Comparison of ENCODE assay signal across 13 cellular contexts in genomic region chr1:164735315-164736052, GRCh38.
DNase-seq lines count a peak whose midpoint lies in the region; ATAC-seq and TF ChIP-seq lines count a peak whose summit lies in the region.
"Had no signal": no experiment of that assay in that cellular context is flagged by ENCODE, and none has a peak within 500 bp of the region (broad histone marks: within the 10 kb centered on the region; RNA-seq: fewer than 3 reads in every experiment).

No MANE protein-coding gene starts in this region.

- peaks cover 12% of the 10 kb centered on the region for H3F3A ChIP-seq in SK-N-SH (replicated peaks; ENCODE audit: insufficient read depth)

- ATAC-seq in Right ventricle myocardium inferior = no peak
- peak; percentile 34 for ATAC-seq in upper lobe of right lung
- no peak for ATAC-seq in HG02678 (IDR thresholded peaks at IDR 0.05; ENCODE audit: unreplicated experiment)

- H3K9me2 ChIP-seq in SK-N-SH = no peaks in the 10 kb centered on the region

- H3K79me2 ChIP-seq in SK-N-SH (ENCODE audit: insufficient read depth) = no peaks in the 10 kb centered on the region

- no peak overlapping the region for H3K4me3 Mint-ChIP-seq in glutamatergic neuron (ENCODE audit: unreplicated experiment)
- H3K4me3 Mint-ChIP-seq in activated T-helper 2 cell treated with anti-CD3 and anti-CD28 coated beads, Interferon-gamma antibody, Interleukin-2, Interleukin-4, amounts not matched to agents 10 μg/mL and 5 μg/mL and 100 μg/mL, durations not matched to agents 14 hours and 24 hours and 36 hours (ENCODE audit: low read depth) = no peak overlapping the region
- H3K4me3 Mint-ChIP-seq: activated B cell treated with CpG ODN at 0.5 μM for 24 hours had no signal

- POLR2A ChIA-PET in SK-N-SH (lab: Yijun Ruan, JAX) = no interaction called here

- H3K27ac Mint-ChIP-seq in glutamatergic neuron (ENCODE audit: unreplicated experiment) = peak overlapping the region; percentile 9
- H3K27ac Mint-ChIP-seq in activated T-helper 2 cell treated with anti-CD3 and anti-CD28 coated beads, Interferon-gamma antibody, Interleukin-2, Interleukin-4, amounts not matched to agents 10 μg/mL and 5 μg/mL and 100 μg/mL, durations not matched to agents 14 hours and 24 hours and 36 hours = no peak overlapping the region
- H3K27ac Mint-ChIP-seq: activated B cell treated with CpG ODN at 0.5 μM for 24 hours had no signal

- WGBS in SK-N-SH (ENCODE audit: low lambda C conversion rate) = 62% methylated on average over 7 of the region's 7 CpGs

- H3K27me3 ChIP-seq in cardiac muscle cell (no peaks in the 10 kb centered on the region), SK-N-SH (ENCODE audit: insufficient read depth) (no peaks in the 10 kb centered on the region), upper lobe of right lung (no peaks in the 10 kb centered on the region)

- no peak for TF ChIP-seq RAD21 in SK-N-SH (IDR thresholded peaks at IDR 0.05; ENCODE audit: low read length)

- no peaks in the 10 kb centered on the region for H3K9me3 ChIP-seq in cardiac muscle cell (ENCODE audit: low read depth)
- H3K9me3 ChIP-seq in SK-N-SH = no peaks in the 10 kb centered on the region
- no peaks in the 10 kb centered on the region for H3K9me3 ChIP-seq in upper lobe of right lung

- H3K9ac ChIP-seq in SK-N-SH = no peak overlapping the region

- peaks cover 9% of the 10 kb centered on the region for H3K9me3 Mint-ChIP-seq in glutamatergic neuron (ENCODE audit: unreplicated experiment)
- H3K9me3 Mint-ChIP-seq in activated T-helper 2 cell treated with anti-CD3 and anti-CD28 coated beads, Interferon-gamma antibody, Interleukin-2, Interleukin-4, amounts not matched to agents 10 μg/mL and 5 μg/mL and 100 μg/mL, durations not matched to agents 14 hours and 24 hours and 36 hours = no peaks in the 10 kb centered on the region
- H3K9me3 Mint-ChIP-seq: activated B cell treated with CpG ODN at 0.5 μM for 24 hours had no signal

- peaks cover 6% of the 10 kb centered on the region for H3K27me3 Mint-ChIP-seq in glutamatergic neuron (ENCODE audit: unreplicated experiment)
- H3K27me3 Mint-ChIP-seq in activated T-helper 2 cell treated with anti-CD3 and anti-CD28 coated beads, Interferon-gamma antibody, Interleukin-2, Interleukin-4, amounts not matched to agents 10 μg/mL and 5 μg/mL and 100 μg/mL, durations not matched to agents 14 hours and 24 hours and 36 hours (ENCODE audit: low read depth) = no peaks in the 10 kb centered on the region
- H3K27me3 Mint-ChIP-seq: activated B cell treated with CpG ODN at 0.5 μM for 24 hours had no signal

- intact Hi-C loops in Right ventricle myocardium inferior (cut with DNase I) = no loop called here
- intact Hi-C loops in upper lobe of right lung (cut with DNase I) = no loop called here
- intact Hi-C loops in activated T-helper 2 cell treated with anti-CD3 and anti-CD28 coated beads, Interferon-gamma antibody, Interleukin-2, Interleukin-4, amounts not matched to agents 10 μg/mL and 5 μg/mL and 100 μg/mL, durations not matched to agents 14 hours and 24 hours and 36 hours (cut with micrococcal nuclease) = no loop called here

- H3K4me1 ChIP-seq in cardiac muscle cell (ENCODE audit: low read depth) (peaks cover 27% of the 10 kb centered on the region), SK-N-SH (ENCODE audit: control insufficient read depth in 1 of 2, insufficient read depth in 2 of 2, low read depth in 1 of 2, low read length in 1 of 2) (peaks cover 10 to 12% of the 10 kb centered on the region in 2 experiments), upper lobe of right lung (no peaks in the 10 kb centered on the region)

- 0 out of 4 replicates have a peak, but pooled peaks of 1 of the 2 experiments have one; percentile 21 for TF ChIP-seq EP300 in SK-N-SH (IDR thresholded peaks at IDR 0.05; ENCODE audit: borderline replicate concordance in 1 of 2, low read depth in 1 of 2, low read length in 1 of 2)

- DNase-seq in cardiac muscle cell (ENCODE audit: low read depth in 1 of 2, low spot score in 1 of 2) (peak in 1 of 2 donors; percentile 69), Right ventricle myocardium inferior (ENCODE audit: missing footprints) (no peak), SK-N-SH (no peak), glutamatergic neuron (no peak), upper lobe of right lung (no peak)
- DNase-seq in activated CD4-positive, alpha-beta T cell treated with anti-CD3 and anti-CD28 coated beads for 48 hours = no peak
- no peak for DNase-seq in activated T-helper 2 cell treated with anti-CD3 and anti-CD28 coated beads, Interferon-gamma antibody, Interleukin-2, Interleukin-4, amounts not matched to agents 10 μg/mL and 5 μg/mL and 100 μg/mL, durations not matched to agents 14 hours and 24 hours and 36 hours (ENCODE audit: low spot score)
- DNase-seq: activated B cell treated with CpG ODN at 0.5 μM for 24 hours; activated naive CD4-positive, alpha-beta T cell; mesendoderm; NCI-H2081; stimulated activated CD4-positive, alpha-beta T cell treated with anti-CD3 and anti-CD28 coated beads, Interleukin-2, amount 100 ng/mL, for 48 hours had no signal

- CTCF ChIA-PET in SK-N-SH (lab: Yijun Ruan, JAX) = interaction anchor here (1.0 to 1.8 kb wide), 2 partner anchors 13 to 53 kb away, joined by 3 to 6 read pairs; no protein-coding TSS in a partner anchor

- H3K36me3 ChIP-seq in cardiac muscle cell = no peaks in the 10 kb centered on the region
- no peaks in the 10 kb centered on the region for H3K36me3 ChIP-seq in SK-N-SH (replicated peaks in 1 of 2; ENCODE audit: control insufficient read depth in 1 of 2, insufficient read depth in 2 of 2, low read length in 1 of 2)
- H3K36me3 ChIP-seq in upper lobe of right lung = no peaks in the 10 kb centered on the region

- peak overlapping the region; percentile 27; the same call in 1 of the 2 replicates for H3K4me2 ChIP-seq in SK-N-SH

- H3K27ac ChIP-seq in cardiac muscle cell = peak overlapping the region; percentile 46
- H3K27ac ChIP-seq in SK-N-SH (ENCODE audit: low read depth in 2 of 2, low read length in 1 of 2) = peak overlapping the region in 1 of 2 experiments; percentile 55; a peak in 2 of 4 replicates
- no peak overlapping the region for H3K27ac ChIP-seq in upper lobe of right lung

- TF ChIP-seq CTCF in cardiac muscle cell (IDR thresholded peaks at IDR 0.05; ENCODE audit: low read depth, low read length) = no peak
- TF ChIP-seq CTCF in SK-N-SH (IDR thresholded peaks at IDR 0.05) = no peak
- TF ChIP-seq CTCF in glutamatergic neuron (IDR thresholded peaks at IDR 0.05; ENCODE audit: partially characterized antibody, unreplicated experiment) = no peak
- TF ChIP-seq CTCF in upper lobe of right lung (IDR thresholded peaks at IDR 0.05) = no peak

- H4K20me1 ChIP-seq in SK-N-SH (ENCODE audit: insufficient read depth) = no peaks in the 10 kb centered on the region

- no peak overlapping the region for H2AFZ ChIP-seq in SK-N-SH (ENCODE audit: low read depth)

- H3K4me1 Mint-ChIP-seq in glutamatergic neuron (ENCODE audit: low read depth, unreplicated experiment) = peaks cover 21% of the 10 kb centered on the region
- no peaks in the 10 kb centered on the region for H3K4me1 Mint-ChIP-seq in activated T-helper 2 cell treated with anti-CD3 and anti-CD28 coated beads, Interferon-gamma antibody, Interleukin-2, Interleukin-4, amounts not matched to agents 10 μg/mL and 5 μg/mL and 100 μg/mL, durations not matched to agents 14 hours and 24 hours and 36 hours (ENCODE audit: low read depth)
- H3K4me1 Mint-ChIP-seq: activated B cell treated with CpG ODN at 0.5 μM for 24 hours had no signal

- no peaks in the 10 kb centered on the region for H3K36me3 Mint-ChIP-seq in glutamatergic neuron (ENCODE audit: unreplicated experiment)
- H3K36me3 Mint-ChIP-seq in activated T-helper 2 cell treated with anti-CD3 and anti-CD28 coated beads, Interferon-gamma antibody, Interleukin-2, Interleukin-4, amounts not matched to agents 10 μg/mL and 5 μg/mL and 100 μg/mL, durations not matched to agents 14 hours and 24 hours and 36 hours (ENCODE audit: low read depth) = no peaks in the 10 kb centered on the region

- H3K4me3 ChIP-seq in cardiac muscle cell (no peak overlapping the region), SK-N-SH (ENCODE audit: low read depth in 2 of 2, low read length in 1 of 2) (no peak overlapping the region), upper lobe of right lung (no peak overlapping the region)

TF ChIP-seq in SK-N-SH, 30 proteins besides CTCF, POLR2A, EP300 and RAD21 (continues in another document):
- TF ChIP-seq TEAD4 (IDR thresholded peaks at IDR 0.05; ENCODE audit: borderline replicate concordance, insufficient read depth) (no peak), TAF1 (IDR thresholded peaks at IDR 0.05; ENCODE audit: borderline replicate concordance, low read depth, low read length) (no peak), TCF12 (IDR thresholded peaks at IDR 0.05) (peak; percentile 50; the same call in 1 of the 2 replicates), FOXM1 (IDR thresholded peaks at IDR 0.05; ENCODE audit: low read depth) (no peak), RCOR1 (IDR thresholded peaks at IDR 0.05; ENCODE audit: low read length) (no peak), ELF1 (IDR thresholded peaks at IDR 0.05) (no peak), FOSL2 (IDR thresholded peaks at IDR 0.05; ENCODE audit: borderline replicate concordance, low read depth) (no peak), EZH2phosphoT487 (IDR thresholded peaks at IDR 0.05; ENCODE audit: borderline replicate concordance, low read depth) (no peak), SIN3A (IDR thresholded peaks at IDR 0.05; ENCODE audit: borderline replicate concordance, low read depth, low read length) (no peak), RFX5 (IDR thresholded peaks at IDR 0.05; ENCODE audit: low read length) (no peak)
- TF ChIP-seq, protein P1, sequence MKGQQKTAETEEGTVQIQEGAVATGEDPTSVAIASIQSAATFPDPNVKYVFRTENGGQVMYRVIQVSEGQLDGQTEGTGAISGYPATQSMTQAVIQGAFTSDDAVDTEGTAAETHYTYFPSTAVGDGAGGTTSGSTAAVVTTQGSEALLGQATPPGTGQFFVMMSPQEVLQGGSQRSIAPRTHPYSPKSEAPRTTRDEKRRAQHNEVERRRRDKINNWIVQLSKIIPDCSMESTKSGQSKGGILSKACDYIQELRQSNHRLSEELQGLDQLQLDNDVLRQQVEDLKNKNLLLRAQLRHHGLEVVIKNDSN (IDR thresholded peaks at IDR 0.05; ENCODE audit: borderline replicate concordance, low read depth) = peak; percentile 52; the same call in 1 of the 2 replicates
- TF ChIP-seq, protein P2, sequence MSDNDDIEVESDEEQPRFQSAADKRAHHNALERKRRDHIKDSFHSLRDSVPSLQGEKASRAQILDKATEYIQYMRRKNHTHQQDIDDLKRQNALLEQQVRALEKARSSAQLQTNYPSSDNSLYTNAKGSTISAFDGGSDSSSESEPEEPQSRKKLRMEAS (IDR thresholded peaks at IDR 0.05; ENCODE audit: low read depth) = peak; percentile 82
